ENCODE assay signal across 35 cellular contexts in genomic region chr3:150013801-150014200, GRCh38.
"Had no signal": no experiment of that assay in that cellular context is flagged by ENCODE, and none has a peak within 500 bp of the region (broad histone marks: within the 10 kb centered on the region; RNA-seq: fewer than 3 reads in every experiment).

No MANE protein-coding gene starts in this region.

- DNase-seq: Karpas-422, Kasumi-1, KG1, MG63, MM.1S, MV-4-11, NCI-H1048, NCI-H1092, NCI-H1092 treated with DMSO at 0.1 percent for 48 hours, NCI-H1105, NCI-H1105 treated with DMSO at 0.1 percent for 48 hours, NCI-H1417, NCI-H1417 treated with DMSO at 0.1 percent for 48 hours, NCI-H1436, NCI-H1436 treated with DMSO at 0.1 percent for 48 hours, NCI-H146, NCI-H1694, NCI-H1694 treated with DMSO at 0.1 percent for 48 hours, NCI-H187, NCI-H187 treated with DMSO at 0.1 percent for 48 hours, NCI-H1930, NCI-H2029, NCI-H2029 treated with DMSO at 0.1 percent for 48 hours, NCI-H2081, NCI-H2081 treated with DMSO at 0.1 percent for 48 hours, NCI-H2107, NCI-H2171, NCI-H2227 treated with DMSO at 0.1 percent for 48 hours, NCI-H226, NCI-H345, NCI-H446, NCI-H446 treated with DMSO at 0.1 percent for 48 hours, NCI-H510A, NCI-H510A treated with DMSO at 0.1 percent for 48 hours had no signal

- H3K9ac ChIP-seq: KMS-11 had no signal

- H3K27me3 ChIP-seq: MG63 had no signal

- H3K9me3 ChIP-seq: MG63 had no signal

- H3K4me3 ChIP-seq: MG63 had no signal

- H3K36me3 ChIP-seq: MG63 had no signal

- H3K27ac ChIP-seq: KMS-11 had no signal
